Comparison of ENCODE assay signal across 8 cellular contexts in genomic region chr7:39413866-39414668, GRCh38.
DNase-seq lines count a peak whose midpoint lies in the region; TF ChIP-seq lines count a peak whose summit lies in the region.

No MANE protein-coding gene starts in this region.

- H3K36me3 ChIP-seq in esophagus (ENCODE audit: control insufficient read depth in 2 of 2, insufficient read depth in 2 of 2, low read length in 1 of 2) (no peaks in the 10 kb centered on the region), muscle layer of duodenum (ENCODE audit: control insufficient read depth in 1 of 2, insufficient read depth in 2 of 2, low read length in 2 of 2) (no peaks in the 10 kb centered on the region), testis (ENCODE audit: low read depth, missing control alignments) (no peaks in the 10 kb centered on the region)

- no peak for TF ChIP-seq POLR2A in testis (IDR thresholded peaks at IDR 0.05)

- H3K9me3 Mint-ChIP-seq in HFFc6: no peaks in the 10 kb centered on the region
- no peaks in the 10 kb centered on the region for H3K9me3 Mint-ChIP-seq in activated CD4-positive, alpha-beta memory T cell treated with anti-CD3 and anti-CD28 coated beads for 36 hours

- intact Hi-C loops in activated CD4-positive, alpha-beta memory T cell treated with anti-CD3 and anti-CD28 coated beads for 36 hours (cut with micrococcal nuclease): no loop called here
- intact Hi-C loops in testis (cut with DNase I; ENCODE audit: low total_unique reads): no loop called here

- CTCF ChIA-PET in activated CD4-positive, alpha-beta memory T cell treated with anti-CD3 and anti-CD28 coated beads for 36 hours (lab: Charles Lee): interaction anchor here (1.0 kb wide), 1 partner anchor 39 kb away, joined by 5 read pairs; no protein-coding TSS in a partner anchor

- H3K9me3 ChIP-seq in esophagus (ENCODE audit: control insufficient read depth in 2 of 2, insufficient read depth in 1 of 2, low read depth in 1 of 2, low read length in 1 of 2) (no peaks in the 10 kb centered on the region), muscle layer of duodenum (ENCODE audit: control insufficient read depth in 1 of 2, low read length in 2 of 2) (no peaks in the 10 kb centered on the region), testis (no peaks in the 10 kb centered on the region)

- H3K4me3 Mint-ChIP-seq in HFFc6: peak overlapping the region; percentile 91
- H3K4me3 Mint-ChIP-seq in activated CD4-positive, alpha-beta memory T cell treated with anti-CD3 and anti-CD28 coated beads for 36 hours: peak overlapping the region; percentile 67

- peaks cover 0 to 2% of the 10 kb centered on the region in 2 donors for H3K4me1 ChIP-seq in esophagus (ENCODE audit: control insufficient read depth in 2 of 2, insufficient read depth in 2 of 2, low read length in 1 of 2)
- H3K4me1 ChIP-seq in muscle layer of duodenum (ENCODE audit: control insufficient read depth in 1 of 2, insufficient read depth in 2 of 2, low read length in 2 of 2): peaks cover 0 to 3% of the 10 kb centered on the region in 2 donors
- H3K4me1 ChIP-seq in testis: peaks cover 3% of the 10 kb centered on the region

- no peak overlapping the region for H3K27ac Mint-ChIP-seq in HFFc6
- H3K27ac Mint-ChIP-seq in activated CD4-positive, alpha-beta memory T cell treated with anti-CD3 and anti-CD28 coated beads for 36 hours: no peak overlapping the region

- H3K36me3 Mint-ChIP-seq in HFFc6 (ENCODE audit: low read depth): no peaks in the 10 kb centered on the region
- no peaks in the 10 kb centered on the region for H3K36me3 Mint-ChIP-seq in activated CD4-positive, alpha-beta memory T cell treated with anti-CD3 and anti-CD28 coated beads for 36 hours

- 0 out of 2 replicates have a peak, but pooled peaks have one; percentile 26 for TF ChIP-seq CTCF in HFFc6 (IDR thresholded peaks at IDR 0.05)
- TF ChIP-seq CTCF in testis (IDR thresholded peaks at IDR 0.05): no peak

- H3K27me3 ChIP-seq in esophagus (ENCODE audit: control insufficient read depth in 1 of 2, insufficient read depth in 2 of 2, low read length in 2 of 2): peaks cover 0 to 3% of the 10 kb centered on the region in 2 donors
- H3K27me3 ChIP-seq in muscle layer of duodenum (ENCODE audit: low read depth, low read length): peaks cover 3% of the 10 kb centered on the region
- H3K27me3 ChIP-seq in testis: no peaks in the 10 kb centered on the region

- peak in 2 of 3 experiments; percentile 26 to 59 for DNase-seq in NCI-H1417 (lab: John Stamatoyannopoulos, UW)
- DNase-seq in NCI-H1417 treated with DMSO at 0.1 percent for 48 hours (lab: John Stamatoyannopoulos, UW): no peak
- DNase-seq in HFFc6: no peak
- DNase-seq in NCI-H1105 (lab: John Stamatoyannopoulos, UW): peak; percentile 20
- peak; percentile 73 for DNase-seq in activated CD4-positive, alpha-beta memory T cell treated with anti-CD3 and anti-CD28 coated beads for 36 hours
- DNase-seq in testis: peak; percentile 58

- H3K27me3 Mint-ChIP-seq in HFFc6 (ENCODE audit: insufficient read depth): peaks cover 4% of the 10 kb centered on the region
- peaks cover 29% of the 10 kb centered on the region for H3K27me3 Mint-ChIP-seq in activated CD4-positive, alpha-beta memory T cell treated with anti-CD3 and anti-CD28 coated beads for 36 hours

- H3K4me3 ChIP-seq in esophagus (ENCODE audit: low read depth in 1 of 2, low read length in 2 of 2) (peak overlapping the region; percentile 45 to 55), muscle layer of duodenum (ENCODE audit: low read depth in 1 of 2, low read length in 2 of 2) (peak overlapping the region; percentile 79 to 87), testis (peak overlapping the region; percentile 45 to 62)

- H3K27ac ChIP-seq in esophagus (ENCODE audit: low read depth in 2 of 2, low read length in 1 of 2): no peak overlapping the region
- no peak overlapping the region for H3K27ac ChIP-seq in muscle layer of duodenum (ENCODE audit: low read length)
- no peak overlapping the region for H3K27ac ChIP-seq in testis

- POLR2A ChIA-PET in activated CD4-positive, alpha-beta memory T cell treated with anti-CD3 and anti-CD28 coated beads for 36 hours (lab: Charles Lee): no interaction called here

- 0 to 1% methylated on average over 55 of the region's 55 CpGs for WGBS in esophagus, 2 donors
- WGBS in testis, 2 donors: 1% methylated on average over 42 to 55 of the region's 55 CpGs

- H3K4me1 Mint-ChIP-seq in HFFc6 (ENCODE audit: low read depth): peaks cover 9% of the 10 kb centered on the region
- H3K4me1 Mint-ChIP-seq in activated CD4-positive, alpha-beta memory T cell treated with anti-CD3 and anti-CD28 coated beads for 36 hours (ENCODE audit: low read depth): peaks cover 6% of the 10 kb centered on the region

Comparison
In these comparisons a context has a peak if more than half of its experiments do, and no peak if none do; other contexts are left out.
1. DNase-seq: peak in NCI-H1417 (2 of 3), NCI-H1105 (single experiment), activated CD4-positive, alpha-beta memory T cell treated with anti-CD3 and anti-CD28 coated beads for 36 hours (single experiment) and testis (single experiment); none in NCI-H1417 treated with DMSO at 0.1 percent for 48 hours (single experiment) and HFFc6 (single experiment).
2. Peak in every context shown above with its lines, with median percentiles within 50 percentile points of each other: H3K4me3 ChIP-seq.